In genomic region chr11:120168108-120168959, GRCh38 we compare ENCODE assay signal across 8 cellular contexts. TPM values are rescaled to one million over a fixed set of nuclear protein-coding genes. Genes with fewer than 3 reads are reported as not detected.
DNase-seq lines count a peak whose midpoint lies in the region; ATAC-seq and TF ChIP-seq lines count a peak whose summit lies in the region.

No MANE protein-coding gene starts in this region.

- no peaks in the 10 kb centered on the region for H3F3A ChIP-seq in smooth muscle cell (ENCODE audit: low read depth)

- POLR2A ChIA-PET in HEK293 (lab: Yijun Ruan, JAX) = no interaction called here

- H2AFZ ChIP-seq in smooth muscle cell (ENCODE audit: low read depth) = peak overlapping the region; percentile 89

- no peaks in the 10 kb centered on the region for H4K20me1 ChIP-seq in smooth muscle cell (ENCODE audit: low read depth)

- no peaks in the 10 kb centered on the region for H3K4me1 ChIP-seq in HEK293 (ENCODE audit: control insufficient read depth, insufficient read depth, low read length)
- peaks cover 9% of the 10 kb centered on the region for H3K4me1 ChIP-seq in adipocyte (ENCODE audit: control insufficient read depth, insufficient read depth, low read length)
- no peaks in the 10 kb centered on the region for H3K4me1 ChIP-seq in iPS-18a (ENCODE audit: control insufficient read depth, low read depth, low read length)
- no peaks in the 10 kb centered on the region for H3K4me1 ChIP-seq in smooth muscle cell (ENCODE audit: low read depth)

- H3K9ac ChIP-seq in adipocyte (ENCODE audit: low read length) (peak overlapping the region; percentile 58), iPS-18a (ENCODE audit: low read length) (no peak overlapping the region), smooth muscle cell (ENCODE audit: low read depth) (no peak overlapping the region)

- in situ Hi-C loops in G401 (cut with HindIII; ENCODE audit: low sequenced_read_pairs) = no loop called here

- ATAC-seq in HG02678 (IDR thresholded peaks at IDR 0.05; ENCODE audit: unreplicated experiment) = no peak

- H3K9me3 ChIP-seq in HEK293 (ENCODE audit: control insufficient read depth, insufficient read depth, low read depth, low read length) (no peaks in the 10 kb centered on the region), adipocyte (ENCODE audit: control insufficient read depth, low read length) (peaks cover 10% of the 10 kb centered on the region), iPS-18a (ENCODE audit: control insufficient read depth, low read depth, low read length) (no peaks in the 10 kb centered on the region), smooth muscle cell (replicated peaks; ENCODE audit: low read depth) (no peaks in the 10 kb centered on the region)

- WGBS in smooth muscle cell (ENCODE audit: low lambda C conversion rate) = 43% methylated on average over 34 of the region's 35 CpGs

- no peaks in the 10 kb centered on the region for H3K79me2 ChIP-seq in smooth muscle cell (ENCODE audit: low read depth)

- TF ChIP-seq CTCF in HEK293 (tag by site-specific recombination; IDR thresholded peaks at IDR 0.05) (no peak), smooth muscle cell (IDR thresholded peaks at IDR 0.05; ENCODE audit: borderline replicate concordance, insufficient read depth, poor library complexity, severe bottlenecking) (no peak)

- no peak overlapping the region for H3K27ac ChIP-seq in HEK293 (ENCODE audit: extremely low read depth, low read depth, low read length)
- H3K27ac ChIP-seq in iPS-18a (ENCODE audit: low read length) = no peak overlapping the region
- no peak overlapping the region for H3K27ac ChIP-seq in smooth muscle cell (ENCODE audit: low read depth)

- H3K27me3 ChIP-seq in adipocyte (replicated peaks; ENCODE audit: control insufficient read depth, insufficient read depth, low read length) (peaks cover 25% of the 10 kb centered on the region), iPS-18a (ENCODE audit: control insufficient read depth, insufficient read depth, low read length) (peaks cover 61% of the 10 kb centered on the region), smooth muscle cell (ENCODE audit: low read depth) (peaks cover 12% of the 10 kb centered on the region)

- DNase-seq in adipocyte (ENCODE audit: low read depth) (no peak), smooth muscle cell (lab: John Stamatoyannopoulos, UW; ENCODE audit: unreplicated experiment) (no peak), NCI-H1930 (lab: John Stamatoyannopoulos, UW) (no peak), G401 (ENCODE audit: low spot score) (no peak)
- no peak for DNase-seq in stimulated activated naive CD4-positive, alpha-beta T cell (lab: John Stamatoyannopoulos, UW)

- CTCF ChIA-PET in HEK293 (lab: Yijun Ruan, JAX) = interaction anchor here (0.6 to 4.4 kb wide), 27 partner anchors 8 to 1406 kb away, joined by 3 to 33 read pairs (median 4); no protein-coding TSS in a partner anchor

- peak overlapping the region; percentile 46 for H3K4me3 ChIP-seq in HEK293 (ENCODE audit: low read depth, low read length)
- peak overlapping the region; percentile 71 for H3K4me3 ChIP-seq in adipocyte (ENCODE audit: low read length)
- H3K4me3 ChIP-seq in iPS-18a (ENCODE audit: low read length) = peak overlapping the region; percentile 64
- peak overlapping the region; percentile 58 for H3K4me3 ChIP-seq in smooth muscle cell

- peak overlapping the region; percentile 91 for H3K4me2 ChIP-seq in smooth muscle cell

- H3K36me3 ChIP-seq in HEK293 (ENCODE audit: control insufficient read depth in 2 of 2, insufficient read depth in 1 of 2, low read length in 2 of 2) (no peaks in the 10 kb centered on the region), adipocyte (ENCODE audit: control insufficient read depth, insufficient read depth, low read length, severe bottlenecking) (no peaks in the 10 kb centered on the region), iPS-18a (ENCODE audit: control insufficient read depth, low read depth, low read length) (no peaks in the 10 kb centered on the region), smooth muscle cell (ENCODE audit: low read depth) (no peaks in the 10 kb centered on the region)

TF ChIP-seq in HEK293, 187 proteins besides CTCF, POLR2A, EP300 and RAD21 (continues in another document):
- TF ChIP-seq ZNF639 (tag by site-specific recombination; IDR thresholded peaks at IDR 0.05) = no peak
- TF ChIP-seq ZNF2 (tag by site-specific recombination; IDR thresholded peaks at IDR 0.05) = no peak
- no peak for TF ChIP-seq ZNF48 (tag by site-specific recombination; IDR thresholded peaks at IDR 0.05)
- TF ChIP-seq KLF16 (tag by site-specific recombination; IDR thresholded peaks at IDR 0.05) = no peak
- no peak for TF ChIP-seq KLF9 (tag by site-specific recombination; IDR thresholded peaks at IDR 0.05; ENCODE audit: low read depth)
- TF ChIP-seq ZNF37A (tag by site-specific recombination; IDR thresholded peaks at IDR 0.05) = no peak
- TF ChIP-seq, protein P1, sequence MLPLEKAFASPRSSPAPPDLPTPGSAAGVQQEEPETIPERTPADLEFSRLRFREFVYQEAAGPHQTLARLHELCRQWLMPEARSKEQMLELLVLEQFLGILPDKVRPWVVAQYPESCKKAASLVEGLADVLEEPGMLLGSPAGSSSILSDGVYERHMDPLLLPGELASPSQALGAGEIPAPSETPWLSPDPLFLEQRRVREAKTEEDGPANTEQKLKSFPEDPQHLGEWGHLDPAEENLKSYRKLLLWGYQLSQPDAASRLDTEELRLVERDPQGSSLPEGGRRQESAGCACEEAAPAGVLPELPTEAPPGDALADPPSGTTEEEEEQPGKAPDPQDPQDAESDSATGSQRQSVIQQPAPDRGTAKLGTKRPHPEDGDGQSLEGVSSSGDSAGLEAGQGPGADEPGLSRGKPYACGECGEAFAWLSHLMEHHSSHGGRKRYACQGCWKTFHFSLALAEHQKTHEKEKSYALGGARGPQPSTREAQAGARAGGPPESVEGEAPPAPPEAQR (tag by site-specific recombination; IDR thresholded peaks at IDR 0.05) = no peak
- TF ChIP-seq, protein P2, sequence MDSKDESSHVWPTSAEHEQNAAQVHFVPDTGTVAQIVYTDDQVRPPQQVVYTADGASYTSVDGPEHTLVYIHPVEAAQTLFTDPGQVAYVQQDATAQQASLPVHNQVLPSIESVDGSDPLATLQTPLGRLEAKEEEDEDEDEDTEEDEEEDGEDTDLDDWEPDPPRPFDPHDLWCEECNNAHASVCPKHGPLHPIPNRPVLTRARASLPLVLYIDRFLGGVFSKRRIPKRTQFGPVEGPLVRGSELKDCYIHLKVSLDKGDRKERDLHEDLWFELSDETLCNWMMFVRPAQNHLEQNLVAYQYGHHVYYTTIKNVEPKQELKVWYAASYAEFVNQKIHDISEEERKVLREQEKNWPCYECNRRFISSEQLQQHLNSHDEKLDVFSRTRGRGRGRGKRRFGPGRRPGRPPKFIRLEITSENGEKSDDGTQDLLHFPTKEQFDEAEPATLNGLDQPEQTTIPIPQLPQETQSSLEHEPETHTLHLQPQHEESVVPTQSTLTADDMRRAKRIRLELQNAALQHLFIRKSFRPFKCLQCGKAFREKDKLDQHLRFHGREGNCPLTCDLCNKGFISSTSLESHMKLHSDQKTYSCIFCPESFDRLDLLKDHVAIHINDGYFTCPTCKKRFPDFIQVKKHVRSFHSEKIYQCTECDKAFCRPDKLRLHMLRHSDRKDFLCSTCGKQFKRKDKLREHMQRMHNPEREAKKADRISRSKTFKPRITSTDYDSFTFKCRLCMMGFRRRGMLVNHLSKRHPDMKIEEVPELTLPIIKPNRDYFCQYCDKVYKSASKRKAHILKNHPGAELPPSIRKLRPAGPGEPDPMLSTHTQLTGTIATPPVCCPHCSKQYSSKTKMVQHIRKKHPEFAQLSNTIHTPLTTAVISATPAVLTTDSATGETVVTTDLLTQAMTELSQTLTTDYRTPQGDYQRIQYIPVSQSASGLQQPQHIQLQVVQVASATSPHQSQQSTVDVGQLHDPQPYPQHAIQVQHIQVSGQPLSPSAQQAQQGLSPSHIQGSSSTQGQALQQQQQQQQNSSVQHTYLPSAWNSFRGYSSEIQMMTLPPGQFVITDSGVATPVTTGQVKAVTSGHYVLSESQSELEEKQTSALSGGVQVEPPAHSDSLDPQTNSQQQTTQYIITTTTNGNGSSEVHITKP (tag by site-specific recombination; IDR thresholded peaks at IDR 0.05) = no peak
- TF ChIP-seq ZNF660 (tag by site-specific recombination; IDR thresholded peaks at IDR 0.05) = no peak
- TF ChIP-seq, protein P3, sequence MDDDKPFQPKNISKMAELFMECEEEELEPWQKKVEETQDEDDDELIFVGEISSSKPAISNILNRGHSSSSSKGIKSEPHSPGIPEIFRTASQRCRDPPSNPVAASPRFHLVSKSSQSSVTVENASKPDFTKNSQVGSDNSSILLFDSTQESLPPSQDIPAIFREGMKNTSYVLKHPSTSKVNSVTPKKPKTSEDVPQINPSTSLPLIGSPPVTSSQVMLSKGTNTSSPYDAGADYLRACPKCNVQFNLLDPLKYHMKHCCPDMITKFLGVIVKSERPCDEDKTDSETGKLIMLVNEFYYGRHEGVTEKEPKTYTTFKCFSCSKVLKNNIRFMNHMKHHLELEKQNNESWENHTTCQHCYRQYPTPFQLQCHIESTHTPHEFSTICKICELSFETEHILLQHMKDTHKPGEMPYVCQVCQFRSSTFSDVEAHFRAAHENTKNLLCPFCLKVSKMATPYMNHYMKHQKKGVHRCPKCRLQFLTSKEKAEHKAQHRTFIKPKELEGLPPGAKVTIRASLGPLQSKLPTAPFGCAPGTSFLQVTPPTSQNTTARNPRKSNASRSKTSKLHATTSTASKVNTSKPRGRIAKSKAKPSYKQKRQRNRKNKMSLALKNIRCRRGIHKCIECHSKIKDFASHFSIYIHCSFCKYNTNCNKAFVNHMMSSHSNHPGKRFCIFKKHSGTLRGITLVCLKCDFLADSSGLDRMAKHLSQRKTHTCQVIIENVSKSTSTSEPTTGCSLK (tag by site-specific recombination; IDR thresholded peaks at IDR 0.05) = no peak
- TF ChIP-seq ZNF626 (tag by site-specific recombination; IDR thresholded peaks at IDR 0.05) = no peak
- TF ChIP-seq ZNF561 (tag by site-specific recombination; IDR thresholded peaks at IDR 0.05; ENCODE audit: borderline replicate concordance) = no peak

RNA-seq across cellular contexts. Expression of gene TRIM29, which starts 30.4 kb away (rescaled TPM):
- 37.1 and 40.5 TPM in 2 replicates for total RNA-seq in smooth muscle cell
- polyA plus RNA-seq in smooth muscle cell = 20.6 and 76.5 TPM in 2 replicates
- not detected in 2 replicates for total RNA-seq in G401 (2014; rRNA removed; shearing (Covaris generic))

RNA-seq across cellular contexts. Expression of gene OAF, which starts 42.5 kb away (rescaled TPM):
- 41.6 and 42.9 TPM in 2 replicates for total RNA-seq in smooth muscle cell
- polyA plus RNA-seq in smooth muscle cell = 69.8 and 112 TPM in 2 replicates
- total RNA-seq in G401 (2014; rRNA removed; shearing (Covaris generic)) = 13.8 and 18.3 TPM in 2 replicates

Comparison
In these comparisons a context has a peak if more than half of its experiments do, and no peak if none do; other contexts are left out.
1. RNA of gene TRIM29, which starts 30.4 kb away (total RNA-seq): 37.1 to 40.5 TPM in smooth muscle cell; not detected in G401; every median in the first group is over 10 times any median in the second.
2. Peak in every context shown above with its lines, with median percentiles within 50 percentile points of each other: H3K4me3 ChIP-seq.